22 cellular contexts compared by ENCODE assay signal in genomic region chr14:99224948-99225347, GRCh38. TPM values are rescaled to one million over a fixed set of nuclear protein-coding genes. Genes with fewer than 3 reads are reported as not detected.
DNase-seq lines count a peak whose midpoint lies in the region; ATAC-seq and TF ChIP-seq lines count a peak whose summit lies in the region.
"Had no signal": no experiment of that assay in that cellular context is flagged by ENCODE, and none has a peak within 500 bp of the region (broad histone marks: within the 10 kb centered on the region; RNA-seq: fewer than 3 reads in every experiment).

No MANE protein-coding gene starts in this region.

- POLR2A ChIA-PET in activated CD4-positive, alpha-beta memory T cell treated with anti-CD3 and anti-CD28 coated beads for 36 hours (lab: Charles Lee), result interaction anchor here (0.9 to 2.3 kb wide), 5 partner anchors 10 to 41 kb away, joined by 3 to 9 read pairs (median 6); no protein-coding TSS in a partner anchor

- H3K36me3 Mint-ChIP-seq in activated naive CD4-positive, alpha-beta T cell treated with anti-CD3 and anti-CD28 coated beads for 36 hours (ENCODE audit: low read depth), result peaks cover 73% of the 10 kb centered on the region
- peaks cover 53% of the 10 kb centered on the region for H3K36me3 Mint-ChIP-seq in activated CD4-positive, alpha-beta memory T cell treated with anti-CD3 and anti-CD28 coated beads for 36 hours
- H3K36me3 Mint-ChIP-seq in brain, result peaks cover 16% of the 10 kb centered on the region

- ATAC-seq in stimulated activated naive CD8-positive, alpha-beta T cell treated with anti-CD3 and anti-CD28 coated beads, Interleukin-15, Interleukin-2, amounts not matched to agents 100 U/mL and 50 U/mL, for 24 hours, result peak; percentile 7
- no peak for ATAC-seq in GM21360 (IDR thresholded peaks at IDR 0.05; ENCODE audit: unreplicated experiment)
- ATAC-seq: left lung, SK-N-SH treated with all-trans-retinoic acid at 6 μM for 48 hours had no signal

- peaks cover 97% of the 10 kb centered on the region for H3K4me1 Mint-ChIP-seq in activated naive CD4-positive, alpha-beta T cell treated with anti-CD3 and anti-CD28 coated beads for 36 hours (ENCODE audit: low read depth)
- peaks cover 94% of the 10 kb centered on the region for H3K4me1 Mint-ChIP-seq in activated CD4-positive, alpha-beta memory T cell treated with anti-CD3 and anti-CD28 coated beads for 36 hours (ENCODE audit: low read depth)
- peaks cover 75% of the 10 kb centered on the region for H3K4me1 Mint-ChIP-seq in brain

- peak overlapping the region; percentile 97 for H3K27ac Mint-ChIP-seq in activated naive CD4-positive, alpha-beta T cell treated with anti-CD3 and anti-CD28 coated beads for 36 hours
- peak overlapping the region; percentile 96 for H3K27ac Mint-ChIP-seq in activated CD4-positive, alpha-beta memory T cell treated with anti-CD3 and anti-CD28 coated beads for 36 hours
- peak overlapping the region; percentile 33 to 91 (median 86) for H3K27ac Mint-ChIP-seq in brain

- intact Hi-C loops in activated naive CD4-positive, alpha-beta T cell treated with anti-CD3 and anti-CD28 coated beads for 36 hours (cut with micrococcal nuclease), result loop anchor here (1.0 kb wide), 1 partner anchor 12 kb away; no protein-coding TSS in a partner anchor
- intact Hi-C loops in activated CD4-positive, alpha-beta memory T cell treated with anti-CD3 and anti-CD28 coated beads for 36 hours (cut with micrococcal nuclease), result no loop called here

- no peak for DNase-seq in activated naive CD4-positive, alpha-beta T cell treated with anti-CD3 and anti-CD28 coated beads for 36 hours
- no peak for DNase-seq in activated naive CD4-positive, alpha-beta T cell (lab: John Stamatoyannopoulos, UW)
- DNase-seq in activated CD4-positive, alpha-beta memory T cell treated with anti-CD3 and anti-CD28 coated beads for 36 hours, result no peak
- no peak for DNase-seq in stimulated activated naive CD8-positive, alpha-beta T cell treated with anti-CD3 and anti-CD28 coated beads, Interleukin-15, Interleukin-2, amounts not matched to agents 100 U/mL and 50 U/mL, for 24 hours
- DNase-seq in NCI-H2107 treated with DMSO at 0.1 percent for 48 hours (lab: John Stamatoyannopoulos, UW; ENCODE audit: unreplicated experiment) (no peak), NCI-H1436 (lab: John Stamatoyannopoulos, UW) (no peak)
- DNase-seq: activated CD4-positive, alpha-beta T cell treated with anti-CD3 and anti-CD28 coated beads, Interleukin-2, amount 50 U/mL, for 48 hours; brain microvascular endothelial cell; GM23248; left lung; mesenchymal stem cell; NCI-H2171 treated with DMSO at 0.1 percent for 48 hours; NCI-H510A treated with DMSO at 0.1 percent for 48 hours; occipital lobe; stimulated activated CD4-positive, alpha-beta T cell treated with anti-CD3 and anti-CD28 coated beads, Interleukin-15, amount 100 ng/mL, for 24 hours; T1000; uterus; WERI-Rb-1 had no signal

- no peak for TF ChIP-seq CTCF in brain (conservative IDR thresholded peaks at IDR 0.05)

- H3K4me3 Mint-ChIP-seq in activated naive CD4-positive, alpha-beta T cell treated with anti-CD3 and anti-CD28 coated beads for 36 hours, result peak overlapping the region; percentile 41
- H3K4me3 Mint-ChIP-seq in activated CD4-positive, alpha-beta memory T cell treated with anti-CD3 and anti-CD28 coated beads for 36 hours, result peak overlapping the region; percentile 36
- peak overlapping the region in 1 of 5 experiments; percentile 74 for H3K4me3 Mint-ChIP-seq in brain

- CTCF ChIA-PET in activated naive CD4-positive, alpha-beta T cell treated with anti-CD3 and anti-CD28 coated beads for 36 hours (lab: Charles Lee), result interaction anchor here (0.8 to 2.7 kb wide), 12 partner anchors 9 to 43 kb away, joined by 3 to 10 read pairs (median 6); no protein-coding TSS in a partner anchor
- CTCF ChIA-PET in activated CD4-positive, alpha-beta memory T cell treated with anti-CD3 and anti-CD28 coated beads for 36 hours (lab: Charles Lee), result interaction anchor here (0.8 to 4.5 kb wide), 10 partner anchors 9 to 42 kb away, joined by 3 to 18 read pairs (median 4); no protein-coding TSS in a partner anchor

- peaks cover 4% of the 10 kb centered on the region for H3K9me3 Mint-ChIP-seq in activated naive CD4-positive, alpha-beta T cell treated with anti-CD3 and anti-CD28 coated beads for 36 hours
- peaks cover 3% of the 10 kb centered on the region for H3K9me3 Mint-ChIP-seq in activated CD4-positive, alpha-beta memory T cell treated with anti-CD3 and anti-CD28 coated beads for 36 hours
- peaks cover 0 to 2% (median 0%) of the 10 kb centered on the region in 5 experiments for H3K9me3 Mint-ChIP-seq in brain

- no peaks in the 10 kb centered on the region for H3K27me3 Mint-ChIP-seq in activated naive CD4-positive, alpha-beta T cell treated with anti-CD3 and anti-CD28 coated beads for 36 hours (ENCODE audit: low read depth)
- H3K27me3 Mint-ChIP-seq in activated CD4-positive, alpha-beta memory T cell treated with anti-CD3 and anti-CD28 coated beads for 36 hours, result no peaks in the 10 kb centered on the region
- peaks cover 3% of the 10 kb centered on the region for H3K27me3 Mint-ChIP-seq in brain

RNA-seq across cellular contexts. Expression of gene BCL11B, which starts 47.0 kb away (rescaled TPM):
- total RNA-seq in activated naive CD4-positive, alpha-beta T cell treated with anti-CD3 and anti-CD28 coated beads for 36 hours, result 10 to 100 TPM; 71.7 to 71.9 TPM
- total RNA-seq in activated CD4-positive, alpha-beta memory T cell treated with anti-CD3 and anti-CD28 coated beads for 36 hours, result 10 to 100 TPM; 48.9 to 49.1 TPM
- 1.6 TPM for polyA plus RNA-seq in brain (ENCODE audit: insufficient read depth, low read depth, low replicate concordance)
- total RNA-seq: GM23248 had no signal
- polyA plus RNA-seq: AG04450, GM23248 had no signal
